21 cellular contexts compared by ENCODE assay signal in genomic region chr1:214511639-214511998, GRCh38. TPM values are rescaled to one million over a fixed set of nuclear protein-coding genes. Genes with fewer than 3 reads are reported as not detected.
A peak's percentile ranks its signal among the peaks of the same experiment; 100 is the strongest.
DNase-seq lines count a peak whose midpoint lies in the region; ATAC-seq and TF ChIP-seq lines count a peak whose summit lies in the region.
"Had no signal": no experiment of that assay in that cellular context is flagged by ENCODE, and none has a peak within 500 bp of the region (broad histone marks: within the 10 kb centered on the region; RNA-seq: fewer than 3 reads in every experiment).

No MANE protein-coding gene starts in this region.

- H3K4me1 Mint-ChIP-seq in chondrocyte (ENCODE audit: low read depth) (peaks cover 79% of the 10 kb centered on the region), progenitor cell of endocrine pancreas (ENCODE audit: low read depth) (peaks cover 41% of the 10 kb centered on the region)

- no peaks in the 10 kb centered on the region for H3K27me3 Mint-ChIP-seq in chondrocyte (ENCODE audit: low read depth)
- H3K27me3 Mint-ChIP-seq in progenitor cell of endocrine pancreas: no peaks in the 10 kb centered on the region

- DNase-seq in chondrocyte (ENCODE audit: low spot score) (no peak), progenitor cell of endocrine pancreas (ENCODE audit: low spot score, unreplicated experiment) (no peak), OCI-M2 (lab: John Stamatoyannopoulos, UW; ENCODE audit: unreplicated experiment) (no peak), head of caudate nucleus (no peak), NCI-H1105 (lab: John Stamatoyannopoulos, UW) (no peak)
- no peak for DNase-seq in activated CD4-positive, CD25-positive, alpha-beta regulatory T cell (lab: John Stamatoyannopoulos, UW)
- DNase-seq: C1 segment of cervical spinal cord; CD4-positive, alpha-beta memory T cell; COR-L47; IMR-90; KG1; MM.1S; NCI-H1417; NCI-H1694; NCI-H2029 treated with DMSO at 0.1 percent for 48 hours; NCI-H446 treated with DMSO at 0.1 percent for 48 hours; NCI-H526; NCI-H82; SHP77 treated with DMSO at 0.1 percent for 48 hours had no signal

- H3K36me3 Mint-ChIP-seq in chondrocyte (ENCODE audit: low read depth): peaks cover 2% of the 10 kb centered on the region
- H3K36me3 Mint-ChIP-seq in progenitor cell of endocrine pancreas (ENCODE audit: insufficient read depth): peaks cover 14% of the 10 kb centered on the region
- H3K36me3 Mint-ChIP-seq: CD4-positive, alpha-beta memory T cell had no signal

- peak overlapping the region; percentile 78 for H3K27ac Mint-ChIP-seq in chondrocyte (ENCODE audit: unreplicated experiment)
- H3K27ac Mint-ChIP-seq in progenitor cell of endocrine pancreas: peak overlapping the region; percentile 11
- H3K27ac Mint-ChIP-seq: GM23338 had no signal

- TF ChIP-seq CTCF in chondrocyte (IDR thresholded peaks at IDR 0.05) (no peak), progenitor cell of endocrine pancreas (IDR thresholded peaks at IDR 0.05; ENCODE audit: unreplicated experiment) (no peak)

- intact Hi-C loops in head of caudate nucleus (cut with DNase I): no loop called here

- H3K4me3 Mint-ChIP-seq in chondrocyte (ENCODE audit: unreplicated experiment): no peak overlapping the region
- no peak overlapping the region for H3K4me3 Mint-ChIP-seq in progenitor cell of endocrine pancreas (ENCODE audit: low read depth)
- H3K4me3 Mint-ChIP-seq: CD4-positive, alpha-beta memory T cell; GM23338 had no signal

- H3K9me3 Mint-ChIP-seq in chondrocyte (ENCODE audit: low read depth): peaks cover 4% of the 10 kb centered on the region
- peaks cover 16% of the 10 kb centered on the region for H3K9me3 Mint-ChIP-seq in progenitor cell of endocrine pancreas (ENCODE audit: low read depth)

- peak; percentile 71 for ATAC-seq in esophagus mucosa
- ATAC-seq: GM23338 had no signal

RNA-seq across cellular contexts. Expression of gene PTPN14, which starts 39.8 kb away (rescaled TPM):
- total RNA-seq in chondrocyte (125 to 174 TPM (median 136 TPM) in 3 replicates), esophagus mucosa (25.3 TPM), progenitor cell of endocrine pancreas (37.0 and 43.3 TPM in 2 replicates)
